ENCODE assay signal across 12 cellular contexts in the genomic region with DNA sequence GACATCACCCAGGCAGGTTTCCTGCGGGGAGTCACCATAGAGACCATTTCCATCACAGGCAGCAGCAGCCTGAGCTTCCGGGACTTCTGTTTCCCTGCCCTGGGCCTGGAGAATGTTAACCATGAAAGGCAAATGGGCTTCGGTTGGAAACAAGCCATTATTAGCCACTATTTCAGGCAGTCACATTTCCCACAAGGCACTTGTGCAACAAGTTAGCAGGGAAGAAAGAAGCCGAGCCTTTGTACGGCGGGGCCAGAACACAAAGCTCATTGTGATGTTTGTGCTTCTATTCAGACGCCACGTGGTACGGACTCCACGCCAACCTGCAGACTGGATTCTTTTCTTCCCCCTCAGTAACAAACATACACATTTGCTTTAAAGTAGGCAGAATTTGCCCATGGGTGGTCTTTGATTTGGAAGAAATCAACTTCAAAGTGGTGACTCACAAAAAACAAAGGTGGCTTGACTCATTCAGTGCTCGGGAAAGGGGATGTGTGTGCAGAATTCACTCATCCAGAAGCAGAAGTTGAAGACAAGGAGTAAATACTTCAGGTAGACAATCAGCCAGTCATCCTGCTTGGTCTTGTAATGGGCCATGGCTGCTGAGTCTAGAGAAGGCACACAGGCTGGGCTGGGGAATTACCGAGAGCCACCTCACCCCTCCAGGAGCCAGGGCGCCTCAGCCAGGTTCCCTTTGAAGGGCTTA.
DNase-seq lines count a peak whose midpoint lies in the region; ATAC-seq, FAIRE-seq and TF ChIP-seq lines count a peak whose summit lies in the region.
"Had no signal": no experiment of that assay in that cellular context is flagged by ENCODE, and none has a peak within 500 bp of the region (broad histone marks: within the 10 kb centered on the region; RNA-seq: fewer than 3 reads in every experiment).

No MANE protein-coding gene starts in this region.

- H3K27me3 ChIP-seq in dorsolateral prefrontal cortex (no peaks in the 10 kb centered on the region), HepG2 (ENCODE audit: control insufficient read depth in 1 of 2, insufficient read depth in 2 of 2, low read length in 2 of 2) (peaks cover 2 to 27% of the 10 kb centered on the region in 2 experiments; a peak in 2 of 5 replicates), stomach smooth muscle (ENCODE audit: control insufficient read depth in 1 of 2, insufficient read depth in 2 of 2, low read length in 2 of 2) (peaks cover 0 to 2% of the 10 kb centered on the region in 2 donors)

- H3K27ac ChIP-seq in dorsolateral prefrontal cortex (peak overlapping the region; percentile 22 to 98 (median 86)), HepG2 (ENCODE audit: extremely low read length, insufficient read depth, low read length) (no peak overlapping the region), stomach smooth muscle (ENCODE audit: low read length) (peak overlapping the region; percentile 84)

- TF ChIP-seq RAD21 in HepG2 (CRISPR knock-in tag; IDR thresholded peaks at IDR 0.05): no peak

- TF ChIP-seq EP300 in HepG2 (IDR thresholded peaks at IDR 0.05; ENCODE audit: low read depth in 2 of 2, low read length in 2 of 2) (no peak), HepG2 (CRISPR knock-in tag; IDR thresholded peaks at IDR 0.05; ENCODE audit: borderline replicate concordance) (no peak)

- TF ChIP-seq CTCF in dorsolateral prefrontal cortex (IDR thresholded peaks at IDR 0.05 in 54 of 56, conservative IDR thresholded peaks at IDR 0.05 in 2 of 56; ENCODE audit: low read depth in 1 of 56, partially characterized antibody in 56 of 56) (peak in 17 of 56 donors; percentile 7 to 45 (median 19)), HepG2 (CRISPR knock-in tag; IDR thresholded peaks at IDR 0.05) (no peak), foreskin fibroblast (IDR thresholded peaks at IDR 0.05; ENCODE audit: low read depth, low read length) (no peak)

- CTCF ChIA-PET in HepG2 (lab: Yijun Ruan, JAX; ENCODE audit: low intra/inter-chr PET ratio, low total read pairs): no interaction called here

- H3K4me3 ChIP-seq in dorsolateral prefrontal cortex (peak overlapping the region in 3 of 59 donors; percentile 3 to 22 (median 4)), HepG2 (replicated peaks in 1 of 3; ENCODE audit: insufficient read depth in 1 of 3, low read depth in 2 of 3, low read length in 3 of 3) (peak overlapping the region in 1 of 3 experiments; percentile 8; a peak in 1 of 6 replicates), stomach smooth muscle (ENCODE audit: low read length in 2 of 2) (peak overlapping the region in 1 of 2 donors; percentile 8), foreskin fibroblast (ENCODE audit: low read depth in 1 of 2, low read length in 2 of 2) (no peak overlapping the region)

- H3K4me2 ChIP-seq in HepG2 (ENCODE audit: low read depth, low read length): peak overlapping the region; percentile 64

- no peak for FAIRE-seq in HepG2 (lab: Jason Lieb, UNC)

- no peaks in the 10 kb centered on the region for H3K36me3 ChIP-seq in HepG2 (replicated peaks in 1 of 2; ENCODE audit: control insufficient read depth in 1 of 2, insufficient read depth in 2 of 2, low read length in 2 of 2)
- no peaks in the 10 kb centered on the region for H3K36me3 ChIP-seq in stomach smooth muscle (ENCODE audit: control insufficient read depth in 2 of 2, insufficient read depth in 2 of 2, low read length in 2 of 2)

- DNase-seq in RPMI7951 (ENCODE audit: low read depth) (peak; percentile 77), dorsolateral prefrontal cortex (peak in 9 of 10 donors; percentile 68 to 96 (median 85)), HepG2 (ENCODE audit: low spot score) (peak; percentile 75), foreskin fibroblast (no peak), SHP77 (lab: John Stamatoyannopoulos, UW) (no peak), AG20443 (ENCODE audit: low spot score) (no peak)
- DNase-seq: activated effector memory CD4-positive, alpha-beta T cell treated with Interleukin-2 at 50 U/mL for 16 hours; cortex of kidney; DMS 273 treated with DMSO at 0.1 percent for 48 hours; MM.1S; NCI-H510A treated with DMSO at 0.1 percent for 48 hours had no signal

- POLR2A ChIA-PET in HepG2 (lab: Yijun Ruan, JAX): no interaction called here

- H3K9me3 ChIP-seq in HepG2 (ENCODE audit: low read length) (no peaks in the 10 kb centered on the region), stomach smooth muscle (ENCODE audit: control insufficient read depth in 2 of 2, low read length in 2 of 2) (no peaks in the 10 kb centered on the region)

- peak; percentile 3; the same call in 1 of the 3 replicates for ATAC-seq in HepG2

- no peak overlapping the region for H2AFZ ChIP-seq in HepG2 (ENCODE audit: low read length)

- H3K9ac ChIP-seq in HepG2 (ENCODE audit: insufficient read depth, low read depth, low read length) (no peak overlapping the region), stomach smooth muscle (ENCODE audit: low read length in 2 of 2) (no peak overlapping the region)

- no peaks in the 10 kb centered on the region for H3K79me2 ChIP-seq in HepG2 (ENCODE audit: insufficient read depth, low read length)

- 7% methylated on average over 11 of the region's 13 CpGs for WGBS in HepG2 (ENCODE audit: low lambda C conversion rate)

- TF ChIP-seq POLR2A in HepG2 (IDR thresholded peaks at IDR 0.05; ENCODE audit: insufficient read depth in 1 of 2, low read depth in 2 of 2, low read length in 2 of 2): no peak

- no TSS peak for BruUV-seq in HepG2 (replicated peaks; lab: Mats Ljungman, UMichigan)

- intact Hi-C loops in dorsolateral prefrontal cortex (cut with DNase I): loop anchor here in 1 of 2 donors (5.0 kb wide), 1 partner anchor 34 kb away; no protein-coding TSS in a partner anchor
- intact Hi-C loops in HepG2 (cut with micrococcal nuclease; ENCODE audit: unreplicated experiment): no loop called here

- in situ Hi-C loops in HepG2 (cut with HindIII; ENCODE audit: extremely low pct_ligation_motif_present, low pct_unique_long_range_greater_than_20kb): no loop called here

- H4K20me1 ChIP-seq in HepG2 (ENCODE audit: insufficient read depth, low read length): no peaks in the 10 kb centered on the region

- H3K4me1 ChIP-seq in HepG2 (ENCODE audit: insufficient read depth, low read length): peaks cover 52% of the 10 kb centered on the region
- H3K4me1 ChIP-seq in stomach smooth muscle (ENCODE audit: control insufficient read depth, insufficient read depth, low read length): peaks cover 25% of the 10 kb centered on the region

TF ChIP-seq in HepG2, 621 proteins besides CTCF, POLR2A, EP300 and RAD21 (continues in another document):
- peak; percentile 17; the same call in 1 of the 2 replicates for TF ChIP-seq CEBPG (CRISPR knock-in tag; IDR thresholded peaks at IDR 0.05)
- TF ChIP-seq SOX13 (IDR thresholded peaks at IDR 0.05): peak; percentile 67; the same call in 1 of the 2 replicates
- peak in 1 of 2 experiments; percentile 88; a peak in 2 of 4 replicates for TF ChIP-seq SOX13 (CRISPR knock-in tag; conservative IDR thresholded peaks at IDR 0.05 in 1 of 2, IDR thresholded peaks at IDR 0.05 in 1 of 2)
- TF ChIP-seq CEBPB (IDR thresholded peaks at IDR 0.05; ENCODE audit: borderline replicate concordance, low read depth, low read length): peak; percentile 61; the same call in 1 of the 2 replicates
- TF ChIP-seq RXRA (CRISPR knock-in tag; IDR thresholded peaks at IDR 0.05): no peak
- 0 out of 2 replicates have a peak, but pooled peaks have one; percentile 29 for TF ChIP-seq ELF1 (CRISPR knock-in tag; IDR thresholded peaks at IDR 0.05)
- peak; percentile 91 for TF ChIP-seq SOX5 (CRISPR knock-in tag; IDR thresholded peaks at IDR 0.05; ENCODE audit: borderline replicate concordance)
- TF ChIP-seq NCOR1 (IDR thresholded peaks at IDR 0.05; ENCODE audit: borderline replicate concordance, low read length): peak; percentile 45; the same call in 1 of the 2 replicates
- TF ChIP-seq SALL1 (CRISPR knock-in tag; IDR thresholded peaks at IDR 0.05): peak; percentile 15; the same call in 1 of the 2 replicates
- peak; percentile 32; the same call in 1 of the 2 replicates for TF ChIP-seq TCF7 (IDR thresholded peaks at IDR 0.05; ENCODE audit: low read depth)
- TF ChIP-seq BCL6 (CRISPR knock-in tag; IDR thresholded peaks at IDR 0.05): 0 out of 2 replicates have a peak, but pooled peaks have one; percentile 38
- TF ChIP-seq, protein P1, sequence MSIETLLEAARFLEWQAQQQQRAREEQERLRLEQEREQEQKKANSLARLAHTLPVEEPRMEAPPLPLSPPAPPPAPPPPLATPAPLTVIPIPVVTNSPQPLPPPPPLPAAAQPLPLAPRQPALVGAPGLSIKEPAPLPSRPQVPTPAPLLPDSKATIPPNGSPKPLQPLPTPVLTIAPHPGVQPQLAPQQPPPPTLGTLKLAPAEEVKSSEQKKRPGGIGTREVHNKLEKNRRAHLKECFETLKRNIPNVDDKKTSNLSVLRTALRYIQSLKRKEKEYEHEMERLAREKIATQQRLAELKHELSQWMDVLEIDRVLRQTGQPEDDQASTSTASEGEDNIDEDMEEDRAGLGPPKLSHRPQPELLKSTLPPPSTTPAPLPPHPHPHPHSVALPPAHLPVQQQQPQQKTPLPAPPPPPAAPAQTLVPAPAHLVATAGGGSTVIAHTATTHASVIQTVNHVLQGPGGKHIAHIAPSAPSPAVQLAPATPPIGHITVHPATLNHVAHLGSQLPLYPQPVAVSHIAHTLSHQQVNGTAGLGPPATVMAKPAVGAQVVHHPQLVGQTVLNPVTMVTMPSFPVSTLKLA (IDR thresholded peaks at IDR 0.05): peak; percentile 40; the same call in 1 of the 2 replicates
- TF ChIP-seq HMG20A (CRISPR knock-in tag; IDR thresholded peaks at IDR 0.05; ENCODE audit: borderline replicate concordance): 0 out of 2 replicates have a peak, but pooled peaks have one; percentile 34
- no peak for TF ChIP-seq ZNF496 (CRISPR knock-in tag; IDR thresholded peaks at IDR 0.05; ENCODE audit: insufficient replicate concordance)
- 0 out of 2 replicates have a peak, but pooled peaks have one; percentile 42 for TF ChIP-seq ZNF441 (CRISPR knock-in tag; IDR thresholded peaks at IDR 0.05; ENCODE audit: borderline replicate concordance)
- peak; percentile 22; the same call in 1 of the 2 replicates for TF ChIP-seq FOXK1 (CRISPR knock-in tag; IDR thresholded peaks at IDR 0.05; ENCODE audit: borderline replicate concordance, low read depth)
- peak; percentile 17; the same call in 1 of the 2 replicates for TF ChIP-seq MED1 (CRISPR knock-in tag; IDR thresholded peaks at IDR 0.05)
- TF ChIP-seq JUN (CRISPR knock-in tag; IDR thresholded peaks at IDR 0.05): no peak
- TF ChIP-seq, protein P2, sequence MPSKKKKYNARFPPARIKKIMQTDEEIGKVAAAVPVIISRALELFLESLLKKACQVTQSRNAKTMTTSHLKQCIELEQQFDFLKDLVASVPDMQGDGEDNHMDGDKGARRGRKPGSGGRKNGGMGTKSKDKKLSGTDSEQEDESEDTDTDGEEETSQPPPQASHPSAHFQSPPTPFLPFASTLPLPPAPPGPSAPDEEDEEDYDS (CRISPR knock-in tag; IDR thresholded peaks at IDR 0.05): 0 out of 2 replicates have a peak, but pooled peaks have one; percentile 23
- TF ChIP-seq SAP130 (CRISPR knock-in tag; IDR thresholded peaks at IDR 0.05; ENCODE audit: low read depth): peak; percentile 37; the same call in 1 of the 2 replicates
- TF ChIP-seq SOX6 (IDR thresholded peaks at IDR 0.05): no peak
- peak; percentile 75 for TF ChIP-seq SOX6 (CRISPR knock-in tag; IDR thresholded peaks at IDR 0.05)

Comparison
In these comparisons a context has a peak if more than half of its experiments do, and no peak if none do; other contexts are left out.
1. DNase-seq: peak in RPMI7951 (single experiment), dorsolateral prefrontal cortex (9 of 10) and HepG2 (single experiment); none in foreskin fibroblast (0 of 2), SHP77 (0 of 2) and AG20443 (single experiment).